Comparison of ENCODE assay signal across 8 cellular contexts in the genomic region with DNA sequence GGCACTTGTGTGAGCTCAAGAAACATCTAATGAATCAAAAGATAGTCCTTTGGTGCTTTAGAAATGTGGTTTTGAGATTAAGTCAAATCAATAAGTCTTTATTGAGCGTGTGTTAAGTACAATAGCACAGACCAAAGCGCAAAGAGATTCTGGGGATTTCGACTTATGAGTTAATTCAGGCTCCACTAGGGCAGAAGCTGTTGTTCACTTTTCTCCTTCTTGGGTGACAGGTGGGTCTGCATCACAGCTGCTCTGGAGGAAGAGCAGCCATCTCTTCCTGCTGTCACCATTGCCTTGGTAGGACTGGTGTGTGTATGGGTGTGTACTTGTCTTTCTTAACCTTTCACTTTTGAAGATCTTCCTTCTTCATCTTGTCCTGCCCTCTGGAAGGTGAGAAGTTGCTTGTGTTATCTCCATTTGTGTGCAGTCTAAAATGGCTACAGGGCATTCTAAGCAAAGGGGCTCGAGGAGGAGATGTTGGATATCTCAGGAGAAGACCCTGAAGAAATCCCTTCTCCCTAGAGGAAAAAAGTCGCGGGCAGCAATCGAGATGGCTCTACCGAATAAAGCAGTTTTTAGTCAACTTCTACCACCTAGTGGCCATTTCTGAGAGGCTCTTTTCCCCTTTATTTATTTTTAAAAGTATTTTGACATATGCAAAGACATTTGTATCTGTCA. TPM values are rescaled to one million over a fixed set of nuclear protein-coding genes. Genes with fewer than 3 reads are reported as not detected.
DNase-seq lines count a peak whose midpoint lies in the region; ATAC-seq, FAIRE-seq and TF ChIP-seq lines count a peak whose summit lies in the region.

No MANE protein-coding gene starts in this region.

- 20 to 22% methylated on average over 8 of the region's 8 CpGs for WGBS in pancreas, 2 donors

- peak; percentile 89 for ATAC-seq in CD8-positive, alpha-beta T cell
- peak; percentile 80 to 93 (median 88) for ATAC-seq in pancreas
- ATAC-seq in GM18520 (IDR thresholded peaks at IDR 0.05; ENCODE audit: unreplicated experiment) = no peak

- no peaks in the 10 kb centered on the region for H3K27me3 ChIP-seq in CD8-positive, alpha-beta T cell (ENCODE audit: insufficient read depth, low read length)
- no peaks in the 10 kb centered on the region for H3K27me3 ChIP-seq in pancreas

- H3K4me1 Mint-ChIP-seq in CD8-positive, alpha-beta T cell (ENCODE audit: low read depth) = peaks cover 8% of the 10 kb centered on the region

- peaks cover 4% of the 10 kb centered on the region for H3K4me1 ChIP-seq in CD8-positive, alpha-beta T cell (ENCODE audit: insufficient read depth, low read length)
- peaks cover 0 to 8% (median 0%) of the 10 kb centered on the region in 3 donors for H3K4me1 ChIP-seq in pancreas

- H3K36me3 ChIP-seq in CD8-positive, alpha-beta T cell (ENCODE audit: insufficient read depth, low read length) = no peaks in the 10 kb centered on the region
- H3K36me3 ChIP-seq in pancreas = no peaks in the 10 kb centered on the region

- peak in 5 of 7 experiments; percentile 6 to 66 (median 30) for DNase-seq in CD8-positive, alpha-beta T cell
- DNase-seq in GM19239 (ENCODE audit: insufficient read length, low spot score) (peak; percentile 28), HTR-8/SVneo (ENCODE audit: insufficient read length, low spot score) (peak; percentile 71), NCI-H82 treated with DMSO at 0.1 percent for 48 hours (lab: John Stamatoyannopoulos, UW; ENCODE audit: unreplicated experiment) (peak; percentile 57), globus pallidus (ENCODE audit: low spot score) (peak; percentile 69), pancreas (peak in 2 of 6 donors; percentile 5 to 27)
- DNase-seq in activated T-cell treated with anti-CD3 and anti-CD28 coated beads, Interleukin-2, amount 50 U/mL, for 48 hours = peak; percentile 52 to 54

- no peaks in the 10 kb centered on the region for H3K27me3 Mint-ChIP-seq in CD8-positive, alpha-beta T cell (ENCODE audit: low read depth)

- H3K27ac ChIP-seq in CD8-positive, alpha-beta T cell (ENCODE audit: low read depth, low read length) = peak overlapping the region; percentile 21
- no peak overlapping the region for H3K27ac ChIP-seq in pancreas

- peak; percentile 92 for FAIRE-seq in GM19239 (lab: Jason Lieb, UNC)
- FAIRE-seq in HTR-8/SVneo (lab: Jason Lieb, UNC) = no peak
- FAIRE-seq in pancreas (lab: Jason Lieb, UNC) = peak; percentile 90

- peak; percentile 74 for TF ChIP-seq CTCF in CD8-positive, alpha-beta T cell (IDR thresholded peaks at IDR 0.05)
- peak; percentile 34 to 88 (median 62) for TF ChIP-seq CTCF in pancreas (IDR thresholded peaks at IDR 0.05)

- H3K9me3 Mint-ChIP-seq in CD8-positive, alpha-beta T cell = no peaks in the 10 kb centered on the region

- POLR2A ChIA-PET in CD8-positive, alpha-beta T cell (lab: Charles Lee) = interaction anchor here (0.5 to 1.1 kb wide), 2 partner anchors 265 to 621 kb away, joined by 3 to 4 read pairs; a partner anchor contains a TSS

- H3K36me3 Mint-ChIP-seq in CD8-positive, alpha-beta T cell = peaks cover 3% of the 10 kb centered on the region

- H3K9me3 ChIP-seq in CD8-positive, alpha-beta T cell (ENCODE audit: low read length) = no peaks in the 10 kb centered on the region
- H3K9me3 ChIP-seq in pancreas = no peaks in the 10 kb centered on the region

- H3K27ac Mint-ChIP-seq in CD8-positive, alpha-beta T cell = peak overlapping the region; percentile 89

- peak overlapping the region; percentile 74 for H3K4me3 ChIP-seq in CD8-positive, alpha-beta T cell (ENCODE audit: low read depth, low read length)
- peak overlapping the region in 3 of 4 donors; percentile 5 to 35 (median 31) for H3K4me3 ChIP-seq in pancreas

- H3K4me3 Mint-ChIP-seq in CD8-positive, alpha-beta T cell = peak overlapping the region; percentile 95

- CTCF ChIA-PET in CD8-positive, alpha-beta T cell (lab: Charles Lee) = interaction anchor here (0.6 to 5.3 kb wide), 13 partner anchors 8 to 287 kb away, joined by 3 to 65 read pairs (median 4); a partner anchor contains a TSS

- intact Hi-C loops in CD8-positive, alpha-beta T cell (cut with DNase I, micrococcal nuclease) = loop anchor here (1.0 to 5.0 kb wide), 6 partner anchors 76 to 686 kb away; a partner anchor contains a TSS
- intact Hi-C loops in pancreas (cut with DNase I) = no loop called here

RNA-seq across cellular contexts. Expression of a gene that starts 22.9 kb away (rescaled TPM):
- total RNA-seq in CD8-positive, alpha-beta T cell = 10 to 100 TPM in 1 of 2 experiments, 1 to 10 TPM in 1; 9.6 to 10.1 TPM
- 1 to 10 TPM in 5 of 6 donors, under 1 TPM in 1; 0.91 to 6.6 (median 2.2) TPM for total RNA-seq in pancreas
- polyA plus RNA-seq in pancreas = under 1 TPM; 0.42 to 0.91 TPM

Comparison
In these comparisons a context has a peak if more than half of its experiments do, and no peak if none do; other contexts are left out.
1. intact Hi-C loops: an anchor here in CD8-positive, alpha-beta T cell (1.0 to 5.0 kb wide); none called in pancreas.